ENCODE assay signal across 8 cellular contexts in the genomic region with DNA sequence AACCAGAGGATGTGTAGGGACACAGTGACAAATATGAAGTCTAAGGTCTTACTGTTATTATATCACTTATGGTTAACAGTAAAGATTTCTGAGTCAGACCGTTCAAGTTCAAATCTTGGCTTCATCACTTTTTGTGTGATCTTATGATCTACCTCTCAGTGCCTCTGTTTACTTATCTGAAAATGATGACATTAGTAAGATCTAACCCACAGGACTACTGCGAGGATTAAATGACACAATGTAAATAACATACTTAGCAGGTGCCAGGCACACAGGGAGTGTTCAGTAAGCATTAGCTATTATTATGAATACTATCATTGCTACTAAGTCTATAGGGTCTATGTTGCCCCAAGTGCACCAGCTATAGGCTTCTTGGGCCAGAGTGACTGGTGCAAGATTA. TPM values are rescaled to one million over a fixed set of nuclear protein-coding genes. Genes with fewer than 3 reads are reported as not detected.
DNase-seq lines count a peak whose midpoint lies in the region; ATAC-seq and TF ChIP-seq lines count a peak whose summit lies in the region.
"Had no signal": no experiment of that assay in that cellular context is flagged by ENCODE, and none has a peak within 500 bp of the region (broad histone marks: within the 10 kb centered on the region; RNA-seq: fewer than 3 reads in every experiment).

No MANE protein-coding gene starts in this region.

- no peaks in the 10 kb centered on the region for H3K9me3 Mint-ChIP-seq in T-cell

- H3K23ac ChIP-seq in trophoblast cell (ENCODE audit: low read length), result no peak overlapping the region

- H2BK12ac ChIP-seq in trophoblast cell (ENCODE audit: low read length), result no peak overlapping the region

- H3K79me1 ChIP-seq in trophoblast cell (ENCODE audit: low read length), result peaks cover 12% of the 10 kb centered on the region

- H3K18ac ChIP-seq in trophoblast cell (ENCODE audit: low read length), result no peak overlapping the region

- H2AK5ac ChIP-seq in trophoblast cell (ENCODE audit: low read length), result no peak overlapping the region

- H3K36me3 ChIP-seq in GM23248 (ENCODE audit: low read depth) (peaks cover 28% of the 10 kb centered on the region), spleen (peaks cover 13 to 61% (median 55%) of the 10 kb centered on the region in 6 donors), MG63 (peaks cover 57% of the 10 kb centered on the region), trophoblast cell (ENCODE audit: control insufficient read depth in 1 of 2, insufficient read depth in 2 of 2, low read length in 2 of 2) (peaks cover 20 to 23% of the 10 kb centered on the region in 2 experiments)

- H3K27ac Mint-ChIP-seq in T-cell, result peak overlapping the region; percentile 96 to 97

- DNase-seq in GM23248, result no peak
- no peak for DNase-seq in T-cell
- DNase-seq in fibroblast of villous mesenchyme (ENCODE audit: low read depth), result no peak
- DNase-seq in spleen, result no peak
- DNase-seq in MG63, result no peak
- DNase-seq in trophoblast cell, result no peak
- DNase-seq: activated gamma-delta T cell treated with Interleukin-2 at 50 U/mL for 16 hours had no signal

- H2AFZ ChIP-seq in GM23248 (no peak overlapping the region), trophoblast cell (ENCODE audit: insufficient read depth, low read length, poor library complexity) (no peak overlapping the region)

- no peak overlapping the region for H3K14ac ChIP-seq in trophoblast cell (ENCODE audit: low read length)

- H3K9me3 ChIP-seq in GM23248 (ENCODE audit: low read depth), result no peaks in the 10 kb centered on the region
- no peaks in the 10 kb centered on the region for H3K9me3 ChIP-seq in spleen
- no peaks in the 10 kb centered on the region for H3K9me3 ChIP-seq in MG63
- peaks cover 3% of the 10 kb centered on the region for H3K9me3 ChIP-seq in trophoblast cell (ENCODE audit: insufficient read depth, low read depth, low read length)

- H3K4me3 ChIP-seq in GM23248 (peak overlapping the region; percentile 91; the same call in 1 of the 2 replicates), fibroblast of villous mesenchyme (ENCODE audit: low read depth, low read length) (peak overlapping the region; percentile 98), spleen (peak overlapping the region; percentile 78 to 96 (median 94)), MG63 (no peak overlapping the region; the same call in 1 of the 2 replicates), trophoblast cell (ENCODE audit: low read depth, low read length) (no peak overlapping the region)

- H3K27me3 Mint-ChIP-seq in T-cell, result no peaks in the 10 kb centered on the region

- peak overlapping the region; percentile 95 to 96 (median 96) for H3K4me3 Mint-ChIP-seq in T-cell

- POLR2A ChIA-PET in T-cell (lab: Charles Lee), result interaction anchor here (0.5 to 7.9 kb wide), 17 partner anchors 7 to 1597 kb away, joined by 3 to 133 read pairs (median 6); no protein-coding TSS in a partner anchor

- H3K4me1 Mint-ChIP-seq in T-cell, result peaks cover 68 to 87% (median 75%) of the 10 kb centered on the region in 3 donors

- no peak for TF ChIP-seq POLR2A in spleen (IDR thresholded peaks at IDR 0.05)

- H2BK120ac ChIP-seq in trophoblast cell (ENCODE audit: insufficient read depth, low read length, poor library complexity), result no peak overlapping the region

- H4K20me1 ChIP-seq in GM23248 (ENCODE audit: insufficient read depth), result peaks cover 7% of the 10 kb centered on the region; the same call in 1 of the 2 replicates

- H3K27ac ChIP-seq in GM23248, result no peak overlapping the region
- peak overlapping the region; percentile 42 to 100 (median 100) for H3K27ac ChIP-seq in spleen
- H3K27ac ChIP-seq in trophoblast cell (ENCODE audit: low read depth, low read length), result no peak overlapping the region

- H3K4me2 ChIP-seq in GM23248 (ENCODE audit: unreplicated experiment) (peak overlapping the region; percentile 86), trophoblast cell (ENCODE audit: low read length) (no peak overlapping the region)

- intact Hi-C loops in spleen (cut with DNase I; ENCODE audit: low total_unique reads), result no loop called here

- no peak overlapping the region for H4K91ac ChIP-seq in trophoblast cell (ENCODE audit: low read depth, low read length)

- WGBS in GM23248 (ENCODE audit: low coverage in 1 of 2, low lambda C conversion rate in 2 of 2, missing lambda C conversion rate in 2 of 2), 2 experiments, result 94 to 98% methylated on average over 2 of the region's 2 CpGs
- 13 to 34% (median 23%) methylated on average over 2 of the region's 2 CpGs for WGBS in spleen, 5 donors
- no CpG with 5 or more reads among the region's 2 CpGs for WGBS in trophoblast cell (ENCODE audit: extremely low coverage, insufficient coverage, insufficient read length)

- no peaks in the 10 kb centered on the region for H3F3A ChIP-seq in GM23248 (ENCODE audit: insufficient read depth)

- H3K9ac ChIP-seq in GM23248, result peak overlapping the region; percentile 92
- no peak overlapping the region for H3K9ac ChIP-seq in trophoblast cell (ENCODE audit: low read length)

- H3K4me1 ChIP-seq in GM23248 (ENCODE audit: insufficient read depth), result no peaks in the 10 kb centered on the region
- H3K4me1 ChIP-seq in spleen, result peaks cover 54 to 91% (median 81%) of the 10 kb centered on the region in 6 donors
- peaks cover 11 to 18% of the 10 kb centered on the region in 2 experiments for H3K4me1 ChIP-seq in trophoblast cell (ENCODE audit: control insufficient read depth in 1 of 2, insufficient read depth in 2 of 2, low read length in 2 of 2)

- no peak for ATAC-seq in T-cell (replicated peaks in 1 of 4)
- ATAC-seq in HG02610 (IDR thresholded peaks at IDR 0.05; ENCODE audit: unreplicated experiment), result no peak

- H2BK5ac ChIP-seq in trophoblast cell (ENCODE audit: low read depth, low read length, poor library complexity), result no peak overlapping the region

- peaks cover 61% of the 10 kb centered on the region for H3K36me3 Mint-ChIP-seq in T-cell

- H3K9me2 ChIP-seq in GM23248 (ENCODE audit: insufficient read depth), result no peaks in the 10 kb centered on the region

- H3K27me3 ChIP-seq in GM23248 (replicated peaks; ENCODE audit: insufficient read depth), result no peaks in the 10 kb centered on the region
- H3K27me3 ChIP-seq in spleen (replicated peaks in 1 of 7), result no peaks in the 10 kb centered on the region
- no peaks in the 10 kb centered on the region for H3K27me3 ChIP-seq in MG63
- H3K27me3 ChIP-seq in trophoblast cell (ENCODE audit: insufficient read depth, low read length), result no peaks in the 10 kb centered on the region

- no peak overlapping the region for H4K8ac ChIP-seq in trophoblast cell (ENCODE audit: low read depth, low read length)

- H3K79me2 ChIP-seq in GM23248 (ENCODE audit: insufficient read depth) (peaks cover 29% of the 10 kb centered on the region), trophoblast cell (ENCODE audit: control insufficient read depth, insufficient read depth, low read length, poor library complexity) (peaks cover 1% of the 10 kb centered on the region)

- in situ Hi-C loops in GM23248 (cut with MboI), result no loop called here

- CTCF ChIA-PET in T-cell (lab: Charles Lee), result interaction anchor here (0.6 to 1.7 kb wide), 8 partner anchors 8 to 101 kb away, joined by 3 to 4 read pairs (median 3); no protein-coding TSS in a partner anchor

- TF ChIP-seq CTCF in fibroblast of villous mesenchyme (IDR thresholded peaks at IDR 0.05; ENCODE audit: insufficient read depth, low read depth, low read length), result no peak
- no peak for TF ChIP-seq CTCF in spleen (IDR thresholded peaks at IDR 0.05 in 8 of 11, conservative IDR thresholded peaks at IDR 0.05 in 3 of 11)

- no peak overlapping the region for H3K4ac ChIP-seq in trophoblast cell (ENCODE audit: low read depth, low read length)

- no peak overlapping the region for H4K12ac ChIP-seq in trophoblast cell (ENCODE audit: low read depth, low read length)

RNA-seq across cellular contexts. Expression of a gene that starts 2.0 kb away (rescaled TPM):
- total RNA-seq in GM23248 (2014; rRNA removed; shearing (Covaris generic)), result 6.2 and 10.4 TPM in 2 replicates
- 21.7 and 22.2 TPM in 2 replicates for polyA plus RNA-seq in GM23248 (2016; fragmentation: Nextera tagmentation; extraction: Ambion mirVana)
- total RNA-seq in T-cell, result 100 to 1,000 TPM; 167 to 859 (median 252) TPM
- total RNA-seq in fibroblast of villous mesenchyme, result 27.1 and 56.6 TPM in 2 replicates
- total RNA-seq in spleen, result 100 to 1,000 TPM; 146 to 307 (median 165) TPM
- 100 to 1,000 TPM in 1 of 3 donors, 10 to 100 TPM in 2; 57.9 to 113 (median 59.7) TPM for polyA plus RNA-seq in spleen
- total RNA-seq in MG63 (2014; rRNA removed; shearing (Covaris generic); ENCODE audit: low replicate concordance), result 14.2 and 34.7 TPM in 2 replicates
- polyA plus RNA-seq in trophoblast cell (2013), result 2.7 and 3.3 TPM in 2 replicates

RNA-seq across cellular contexts. Expression of a gene that starts 54.7 kb away (rescaled TPM):
- not detected in 2 replicates for total RNA-seq in GM23248 (2014; rRNA removed; shearing (Covaris generic))
- polyA plus RNA-seq in GM23248 (2016; fragmentation: Nextera tagmentation; extraction: Ambion mirVana) (not detected in 2 replicates), spleen (not detected)
- total RNA-seq in T-cell (1 to 10 TPM in 1 of 5 donors, not detected in 4; 1.2 TPM), fibroblast of villous mesenchyme (not detected in 2 replicates), spleen (not detected)
- not detected in 2 replicates for total RNA-seq in MG63 (2014; rRNA removed; shearing (Covaris generic); ENCODE audit: low replicate concordance)
- polyA plus RNA-seq in trophoblast cell (2013), result not detected in 2 replicates

Comparison
In these comparisons a context has a peak if more than half of its experiments do, and no peak if none do; other contexts are left out.
1. H3K27ac ChIP-seq: peak in spleen (8 of 8); none in GM23248 (single experiment) and trophoblast cell (single experiment).
2. H3K4me3 ChIP-seq: peak in GM23248 (single experiment), fibroblast of villous mesenchyme (single experiment) and spleen (8 of 8); none in MG63 (single experiment) and trophoblast cell (single experiment).